ENCODE assay signal across 17 cellular contexts in genomic region chr6:15534970-15535369, GRCh38.
DNase-seq lines count a peak whose midpoint lies in the region; ATAC-seq and TF ChIP-seq lines count a peak whose summit lies in the region.
"Had no signal": no experiment of that assay in that cellular context is flagged by ENCODE, and none has a peak within 500 bp of the region (broad histone marks: within the 10 kb centered on the region; RNA-seq: fewer than 3 reads in every experiment).

No MANE protein-coding gene starts in this region.

- H3K4me3 Mint-ChIP-seq in progenitor cell of endocrine pancreas (ENCODE audit: low read depth) (no peak overlapping the region), immature natural killer cell (no peak overlapping the region)
- H3K4me3 Mint-ChIP-seq: CD4-positive, alpha-beta T cell; effector memory CD8-positive, alpha-beta T cell; WTC11 had no signal

- no peak for ATAC-seq in HG03378 (IDR thresholded peaks at IDR 0.05; ENCODE audit: unreplicated experiment)
- ATAC-seq: effector memory CD8-positive, alpha-beta T cell; SK-N-SH treated with all-trans-retinoic acid at 6 μM for 48 hours; WTC11 had no signal

- H3K27me3 ChIP-seq in HL-60 (ENCODE audit: insufficient read depth, poor library complexity, severe bottlenecking), result no peaks in the 10 kb centered on the region
- H3K27me3 ChIP-seq: stomach had no signal

- DNase-seq in HL-60 (ENCODE audit: low read depth in 1 of 2, low spot score in 1 of 2) (peak; percentile 89), NOMO-1 treated with dmso at 0.1 percent for 144 hours (lab: John Stamatoyannopoulos, UW; ENCODE audit: unreplicated experiment) (peak; percentile 59), ecto neural progenitor cell (ENCODE audit: low spot score) (peak; percentile 16), progenitor cell of endocrine pancreas (ENCODE audit: low spot score, unreplicated experiment) (no peak), immature natural killer cell (no peak)
- no peak for DNase-seq in effector CD8-positive, alpha-beta T cell (lab: John Stamatoyannopoulos, UW)
- DNase-seq: activated naive CD4-positive, alpha-beta T cell treated with Interleukin-2 at 50 U/mL for 16 hours; CD4-positive, alpha-beta T cell; effector memory CD8-positive, alpha-beta T cell; mammary epithelial cell; NCI-H1092 treated with DMSO at 0.1 percent for 48 hours; NCI-H2171 treated with DMSO at 0.1 percent for 48 hours; occipital lobe; stomach had no signal

- H3K4me3 ChIP-seq in HL-60 (replicated peaks; ENCODE audit: insufficient read depth, low read length), result no peak overlapping the region
- H3K4me3 ChIP-seq: stomach had no signal

- peaks cover 10% of the 10 kb centered on the region for H3K4me1 Mint-ChIP-seq in progenitor cell of endocrine pancreas (ENCODE audit: low read depth)
- peaks cover 26 to 32% of the 10 kb centered on the region in 2 donors for H3K4me1 Mint-ChIP-seq in immature natural killer cell
- H3K4me1 Mint-ChIP-seq: WTC11 had no signal

- H3K27ac Mint-ChIP-seq in progenitor cell of endocrine pancreas (peak overlapping the region; percentile 31), immature natural killer cell (peak overlapping the region in 3 of 6 donors; percentile 52 to 78 (median 54))
- H3K27ac Mint-ChIP-seq: CD4-positive, alpha-beta T cell; WTC11 had no signal

- H3K9me3 Mint-ChIP-seq in progenitor cell of endocrine pancreas (ENCODE audit: low read depth) (no peaks in the 10 kb centered on the region), immature natural killer cell (no peaks in the 10 kb centered on the region)
- H3K9me3 Mint-ChIP-seq: CD4-positive, alpha-beta T cell; effector memory CD8-positive, alpha-beta T cell had no signal

- TF ChIP-seq CTCF in HL-60 (IDR thresholded peaks at IDR 0.05; ENCODE audit: insufficient read depth, low read length) (no peak), progenitor cell of endocrine pancreas (IDR thresholded peaks at IDR 0.05; ENCODE audit: unreplicated experiment) (no peak)

- H3K27ac ChIP-seq in HL-60 (replicated peaks), result peak overlapping the region; percentile 77

- H3K36me3 Mint-ChIP-seq in progenitor cell of endocrine pancreas (ENCODE audit: insufficient read depth), result peaks cover 14% of the 10 kb centered on the region
- H3K36me3 Mint-ChIP-seq in immature natural killer cell, result peaks cover 7 to 21% (median 15%) of the 10 kb centered on the region in 3 donors

- no peaks in the 10 kb centered on the region for H3K27me3 Mint-ChIP-seq in progenitor cell of endocrine pancreas
- peaks cover 0 to 7% (median 0%) of the 10 kb centered on the region in 3 donors for H3K27me3 Mint-ChIP-seq in immature natural killer cell (ENCODE audit: low read depth in 3 of 3)
- H3K27me3 Mint-ChIP-seq: CD4-positive, alpha-beta T cell; effector memory CD8-positive, alpha-beta T cell had no signal

Comparison
In these comparisons a context has a peak if more than half of its experiments do, and no peak if none do; other contexts are left out.
1. DNase-seq: peak in HL-60 (2 of 2), NOMO-1 treated with dmso at 0.1 percent for 144 hours (single experiment) and ecto neural progenitor cell (single experiment); none in progenitor cell of endocrine pancreas (single experiment), immature natural killer cell (0 of 3) and effector CD8-positive, alpha-beta T cell (single experiment).